15 cellular contexts compared by ENCODE assay signal in the genomic region with DNA sequence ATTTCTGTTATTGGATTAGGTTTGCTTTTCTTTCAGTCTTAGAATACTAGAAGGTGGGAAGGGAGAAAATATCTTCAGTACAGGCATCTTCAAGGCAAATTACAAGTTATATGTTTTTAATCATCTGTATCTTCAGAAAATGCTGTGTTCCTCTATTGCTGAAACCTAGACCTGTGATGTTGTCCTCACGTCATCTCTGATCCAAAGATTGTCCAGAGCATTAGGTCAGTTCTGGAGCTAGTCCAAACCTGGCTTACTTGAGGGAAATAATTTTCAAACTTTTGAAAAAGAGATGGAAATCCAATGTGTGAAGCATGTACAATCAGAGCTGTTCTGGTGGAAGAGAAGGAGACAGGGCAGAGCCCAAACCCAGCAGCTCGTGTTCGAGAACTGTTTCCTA.
"Had no signal": no experiment of that assay in that cellular context is flagged by ENCODE, and none has a peak within 500 bp of the region (broad histone marks: within the 10 kb centered on the region; RNA-seq: fewer than 3 reads in every experiment).

No MANE protein-coding gene starts in this region.

- H3K27me3 Mint-ChIP-seq: dendritic cell treated with granulocyte-macrophage colony-stimulating factor and Interleukin-4, amounts not matched to agents 40 ng/mL and 50 ng/mL, for 4 days had no signal

- H3K27ac ChIP-seq: esophagus squamous epithelium, thoracic aorta, upper lobe of left lung had no signal

- H3K36me3 ChIP-seq: esophagus squamous epithelium, thoracic aorta, upper lobe of left lung had no signal

- H3K9me3 Mint-ChIP-seq: dendritic cell treated with granulocyte-macrophage colony-stimulating factor and Interleukin-4, amounts not matched to agents 40 ng/mL and 50 ng/mL, for 4 days had no signal

- DNase-seq: activated CD4-positive, alpha-beta T cell treated with anti-CD3 and anti-CD28 coated beads, Interleukin-2, amount 50 U/mL, for 1 hour; activated CD8-positive, alpha-beta memory T cell treated with anti-CD3 and anti-CD28 coated beads, Interleukin-2, amount 50 U/mL, for 4 hours; activated naive CD4-positive, alpha-beta T cell treated with anti-CD3 and anti-CD28 coated beads for 36 hours; activated T-cell treated with anti-CD3 and anti-CD28 coated beads, Interleukin-2, amount 50 U/mL, for 4 hours; effector CD8-positive, alpha-beta T cell; esophagus squamous epithelium; hypothalamus; stimulated activated naive B cell treated with anti-CD40 and anti-IgM and Interleukin-4, amounts not matched to agents 10 μg/mL and 1 μg/mL and 100 μg/mL, for 72 hours; T1000; upper lobe of left lung had no signal

- H3K9me3 ChIP-seq: esophagus squamous epithelium, thoracic aorta, upper lobe of left lung had no signal

- H3K27ac Mint-ChIP-seq: activated naive CD4-positive, alpha-beta T cell treated with anti-CD3 and anti-CD28 coated beads for 36 hours; dendritic cell treated with granulocyte-macrophage colony-stimulating factor and Interleukin-4, amounts not matched to agents 40 ng/mL and 50 ng/mL, for 4 days; mesothelial cell of epicardium; stimulated activated naive B cell treated with anti-CD40 and anti-IgM and Interleukin-4, amounts not matched to agents 10 μg/mL and 1 μg/mL and 100 μg/mL, for 72 hours had no signal

- H3K27me3 ChIP-seq: esophagus squamous epithelium, upper lobe of left lung had no signal

- H3K4me3 ChIP-seq: esophagus squamous epithelium, lung, thoracic aorta, upper lobe of left lung had no signal

- H3K4me1 Mint-ChIP-seq: stimulated activated naive B cell treated with anti-CD40 and anti-IgM and Interleukin-4, amounts not matched to agents 10 μg/mL and 1 μg/mL and 100 μg/mL, for 72 hours had no signal

- H3K4me1 ChIP-seq: esophagus squamous epithelium, upper lobe of left lung had no signal

- ATAC-seq: activated T-cell treated with anti-CD3 and anti-CD28 coated beads, Interleukin-2, amount 50 U/mL, for 4 hours; stimulated activated naive B cell treated with anti-CD40 and anti-IgM and Interleukin-4, amounts not matched to agents 10 μg/mL and 1 μg/mL and 100 μg/mL, for 72 hours had no signal

- H3K36me3 Mint-ChIP-seq: mesothelial cell of epicardium; stimulated activated naive B cell treated with anti-CD40 and anti-IgM and Interleukin-4, amounts not matched to agents 10 μg/mL and 1 μg/mL and 100 μg/mL, for 72 hours had no signal

- H3K4me3 Mint-ChIP-seq: activated naive CD4-positive, alpha-beta T cell treated with anti-CD3 and anti-CD28 coated beads for 36 hours; activated T-cell treated with anti-CD3 and anti-CD28 coated beads, Interleukin-2, amount 50 U/mL, for 4 hours; dendritic cell treated with granulocyte-macrophage colony-stimulating factor and Interleukin-4, amounts not matched to agents 40 ng/mL and 50 ng/mL, for 4 days; mesothelial cell of epicardium; nephron; stimulated activated naive B cell treated with anti-CD40 and anti-IgM and Interleukin-4, amounts not matched to agents 10 μg/mL and 1 μg/mL and 100 μg/mL, for 72 hours had no signal
